ENCODE assay signal across 29 cellular contexts in genomic region chr2:76437564-76437963, GRCh38.
"Had no signal": no experiment of that assay in that cellular context is flagged by ENCODE, and none has a peak within 500 bp of the region (broad histone marks: within the 10 kb centered on the region; RNA-seq: fewer than 3 reads in every experiment).

No MANE protein-coding gene starts in this region.

- H3K9me3 Mint-ChIP-seq: stimulated activated memory B cell treated with anti-CD40 and anti-IgM and Interleukin-4, amounts not matched to agents 10 μg/mL and 1 μg/mL and 100 μg/mL, for 72 hours; stimulated activated naive CD8-positive, alpha-beta T cell treated with anti-CD3 and anti-CD28 coated beads, Interleukin-15, amount 100 ng/mL, for 72 hours; stimulated activated naive CD8-positive, alpha-beta T cell treated with anti-CD3 and anti-CD28 coated beads, Interleukin-15, Interleukin-2, amounts not matched to agents 100 ng/mL and 50 ng/mL, for 24 hours; type B pancreatic cell had no signal

- FAIRE-seq: urothelium cell line had no signal

- H3K36me3 ChIP-seq: stomach, suprapubic skin, thoracic aorta, thyroid gland, tibial artery, tibial nerve, transverse colon, upper lobe of left lung, upper lobe of right lung, uterus, vagina had no signal

- DNase-seq: stimulated activated CD4-positive, alpha-beta T cell treated with anti-CD3 and anti-CD28 coated beads, Interleukin-2, amount 100 ng/mL, for 48 hours; stimulated activated CD4-positive, alpha-beta T cell treated with anti-CD3 and anti-CD28 coated beads, Interleukin-4, amount 100 ng/mL, for 1 hour; stimulated activated CD4-positive, alpha-beta T cell treated with anti-CD3 and anti-CD28 coated beads, Interleukin-4, amount 100 ng/mL, for 24 hours; stimulated activated CD4-positive, alpha-beta T cell treated with anti-CD3 and anti-CD28 coated beads, Interleukin-4, amount 100 ng/mL, for 4 hours; stimulated activated CD8-positive, alpha-beta memory T cell treated with anti-CD3 and anti-CD28 coated beads, Interleukin-4, amount 100 ng/mL, for 48 hours; stimulated activated naive B cell treated with anti-CD40 and anti-IgM and Interleukin-4, amounts not matched to agents 10 μg/mL and 1 μg/mL and 100 μg/mL, for 72 hours; stimulated activated naive CD4-positive, alpha-beta T cell; stimulated activated naive CD4-positive, alpha-beta T cell treated with Interleukin-2 at 50 U/mL for 16 hours; stimulated activated naive CD8-positive, alpha-beta T cell treated with anti-CD3 and anti-CD28 coated beads, Interleukin-15, amount 100 ng/mL, for 72 hours; stimulated activated naive CD8-positive, alpha-beta T cell treated with anti-CD3 and anti-CD28 coated beads, Interleukin-15, Interleukin-2, amounts not matched to agents 100 U/mL and 50 U/mL, for 24 hours; stomach; substantia nigra; testis; thyroid gland; tibial artery; transverse colon; trophoblast cell; upper lobe of left lung; upper lobe of right lung; uterus had no signal

- H3K27ac Mint-ChIP-seq: stimulated activated effector memory CD8-positive, alpha-beta T cell treated with anti-CD3 and anti-CD28 coated beads, Interleukin-12 subunit alpha, Interleukin-12 subunit beta, amount 100 ng/mL, for 72 hours; stimulated activated memory B cell treated with anti-CD40 and anti-IgM and Interleukin-4, amounts not matched to agents 10 μg/mL and 1 μg/mL and 100 μg/mL, for 72 hours; stimulated activated naive B cell treated with anti-CD40 and anti-IgM and Interleukin-4, amounts not matched to agents 10 μg/mL and 1 μg/mL and 100 μg/mL, for 72 hours; stimulated activated naive CD8-positive, alpha-beta T cell treated with anti-CD3 and anti-CD28 coated beads, Interleukin-15, amount 100 ng/mL, for 72 hours; stimulated activated naive CD8-positive, alpha-beta T cell treated with anti-CD3 and anti-CD28 coated beads, Interleukin-15, Interleukin-2, amounts not matched to agents 100 ng/mL and 50 ng/mL, for 24 hours; type B pancreatic cell had no signal

- H3K4me3 Mint-ChIP-seq: stimulated activated effector memory CD8-positive, alpha-beta T cell treated with anti-CD3 and anti-CD28 coated beads, Interleukin-12 subunit alpha, Interleukin-12 subunit beta, amount 100 ng/mL, for 72 hours; stimulated activated memory B cell treated with anti-CD40 and anti-IgM and Interleukin-4, amounts not matched to agents 10 μg/mL and 1 μg/mL and 100 μg/mL, for 72 hours; stimulated activated naive B cell treated with anti-CD40 and anti-IgM and Interleukin-4, amounts not matched to agents 10 μg/mL and 1 μg/mL and 100 μg/mL, for 72 hours; stimulated activated naive CD8-positive, alpha-beta T cell treated with anti-CD3 and anti-CD28 coated beads, Interleukin-15, amount 100 ng/mL, for 72 hours; stimulated activated naive CD8-positive, alpha-beta T cell treated with anti-CD3 and anti-CD28 coated beads, Interleukin-15, Interleukin-2, amounts not matched to agents 100 ng/mL and 50 ng/mL, for 24 hours; type B pancreatic cell had no signal

- H3K4me3 ChIP-seq: stomach, suprapubic skin, testis, thoracic aorta, thyroid gland, tibial artery, tibial nerve, transverse colon, upper lobe of left lung, upper lobe of right lung, uterus, vagina had no signal

- H3K9me3 ChIP-seq: stomach, testis, thoracic aorta, thyroid gland, tibial artery, tibial nerve, transverse colon, upper lobe of left lung, upper lobe of right lung, uterus, vagina had no signal

- ATAC-seq: stimulated activated effector memory CD8-positive, alpha-beta T cell treated with anti-CD3 and anti-CD28 coated beads, Interleukin-12 subunit alpha, Interleukin-12 subunit beta, amount 100 ng/mL, for 72 hours; stimulated activated memory B cell treated with anti-CD40 and anti-IgM and Interleukin-4, amounts not matched to agents 10 μg/mL and 1 μg/mL and 100 μg/mL, for 72 hours; stimulated activated naive B cell treated with anti-CD40 and anti-IgM and Interleukin-4, amounts not matched to agents 10 μg/mL and 1 μg/mL and 100 μg/mL, for 72 hours; stimulated activated naive CD8-positive, alpha-beta T cell treated with anti-CD3 and anti-CD28 coated beads, Interleukin-15, amount 100 ng/mL, for 72 hours; stimulated activated naive CD8-positive, alpha-beta T cell treated with anti-CD3 and anti-CD28 coated beads, Interleukin-15, Interleukin-2, amounts not matched to agents 100 U/mL and 50 U/mL, for 24 hours; upper lobe of right lung had no signal

- H3K27me3 Mint-ChIP-seq: stimulated activated memory B cell treated with anti-CD40 and anti-IgM and Interleukin-4, amounts not matched to agents 10 μg/mL and 1 μg/mL and 100 μg/mL, for 72 hours; stimulated activated naive B cell treated with anti-CD40 and anti-IgM and Interleukin-4, amounts not matched to agents 10 μg/mL and 1 μg/mL and 100 μg/mL, for 72 hours; stimulated activated naive CD8-positive, alpha-beta T cell treated with anti-CD3 and anti-CD28 coated beads, Interleukin-15, amount 100 ng/mL, for 72 hours; stimulated activated naive CD8-positive, alpha-beta T cell treated with anti-CD3 and anti-CD28 coated beads, Interleukin-15, Interleukin-2, amounts not matched to agents 100 ng/mL and 50 ng/mL, for 24 hours; type B pancreatic cell had no signal

- H3K36me3 Mint-ChIP-seq: stimulated activated effector memory CD8-positive, alpha-beta T cell treated with anti-CD3 and anti-CD28 coated beads, Interleukin-12 subunit alpha, Interleukin-12 subunit beta, amount 100 ng/mL, for 72 hours; stimulated activated memory B cell treated with anti-CD40 and anti-IgM and Interleukin-4, amounts not matched to agents 10 μg/mL and 1 μg/mL and 100 μg/mL, for 72 hours; stimulated activated naive B cell treated with anti-CD40 and anti-IgM and Interleukin-4, amounts not matched to agents 10 μg/mL and 1 μg/mL and 100 μg/mL, for 72 hours; type B pancreatic cell had no signal

- H3K27ac ChIP-seq: stomach, suprapubic skin, testis, thoracic aorta, thyroid gland, tibial artery, tibial nerve, transverse colon, upper lobe of left lung, upper lobe of right lung, uterus, vagina had no signal

- H3K4me1 Mint-ChIP-seq: stimulated activated effector memory CD8-positive, alpha-beta T cell treated with anti-CD3 and anti-CD28 coated beads, Interleukin-12 subunit alpha, Interleukin-12 subunit beta, amount 100 ng/mL, for 72 hours; stimulated activated memory B cell treated with anti-CD40 and anti-IgM and Interleukin-4, amounts not matched to agents 10 μg/mL and 1 μg/mL and 100 μg/mL, for 72 hours; stimulated activated naive B cell treated with anti-CD40 and anti-IgM and Interleukin-4, amounts not matched to agents 10 μg/mL and 1 μg/mL and 100 μg/mL, for 72 hours; stimulated activated naive CD8-positive, alpha-beta T cell treated with anti-CD3 and anti-CD28 coated beads, Interleukin-15, amount 100 ng/mL, for 72 hours had no signal

- H3K4me1 ChIP-seq: stomach, suprapubic skin, testis, thyroid gland, tibial artery, tibial nerve, transverse colon, upper lobe of left lung, upper lobe of right lung, uterus, vagina had no signal

- H3K27me3 ChIP-seq: stomach, suprapubic skin, testis, thyroid gland, tibial artery, tibial nerve, transverse colon, upper lobe of left lung, upper lobe of right lung, uterus, vagina had no signal
